Comparison of ENCODE assay signal across 24 cellular contexts in genomic region chr17:5118219-5118618, GRCh38. TPM values are rescaled to one million over a fixed set of nuclear protein-coding genes. Genes with fewer than 3 reads are reported as not detected.
"Had no signal": no experiment of that assay in that cellular context is flagged by ENCODE, and none has a peak within 500 bp of the region (broad histone marks: within the 10 kb centered on the region; RNA-seq: fewer than 3 reads in every experiment).

No MANE protein-coding gene starts in this region.

- H3K9me3 Mint-ChIP-seq: activated naive CD4-positive, alpha-beta T cell treated with anti-CD3 and anti-CD28 coated beads, Interleukin-2, amount 50 U/mL, for 24 hours; central memory CD8-positive, alpha-beta T cell; T-cell; T-helper 2 cell treated with Interferon-gamma antibody and Interleukin-4, amounts not matched to agents 5 μg/mL and 100 μg/mL, for 36 hours had no signal

- H3K4me3 ChIP-seq: adrenal gland, colonic mucosa, lung, testis, upper lobe of left lung had no signal

- H3K4me3 Mint-ChIP-seq: activated CD4-positive, alpha-beta T cell treated with anti-CD3 and anti-CD28 coated beads for 36 hours; activated naive CD4-positive, alpha-beta T cell treated with anti-CD3 and anti-CD28 coated beads, Interleukin-2, amount 50 U/mL, for 24 hours; central memory CD8-positive, alpha-beta T cell; endodermal cell; naive thymus-derived CD4-positive, alpha-beta T cell; T-cell; T-helper 2 cell treated with Interferon-gamma antibody and Interleukin-4, amounts not matched to agents 5 μg/mL and 100 μg/mL, for 36 hours; WTC11 had no signal

- H3K4me1 Mint-ChIP-seq: central memory CD8-positive, alpha-beta T cell; endodermal cell had no signal

- ATAC-seq: activated CD4-positive, alpha-beta T cell treated with anti-CD3 and anti-CD28 coated beads for 36 hours; naive thymus-derived CD4-positive, alpha-beta T cell; T-cell; WTC11 had no signal

- DNase-seq: activated CD4-positive, alpha-beta T cell treated with anti-CD3 and anti-CD28 coated beads for 36 hours; activated CD4-positive, alpha-beta T cell treated with anti-CD3 and anti-CD28 coated beads, Interleukin-2, amount 50 U/mL, for 4 hours; activated gamma-delta T cell treated with Interleukin-2 at 50 U/mL for 16 hours; adrenal gland; colonic mucosa; endodermal cell; naive thymus-derived CD4-positive, alpha-beta T cell; retina; stimulated activated CD4-positive, alpha-beta T cell treated with anti-CD3 and anti-CD28 coated beads, Interleukin-2, amount 100 ng/mL, for 48 hours; stimulated activated CD8-positive, alpha-beta memory T cell treated with anti-CD3 and anti-CD28 coated beads, Interleukin-4, amount 100 ng/mL, for 48 hours; stimulated activated naive CD4-positive, alpha-beta T cell; T-cell; testis; upper lobe of left lung had no signal

- H3K27ac Mint-ChIP-seq: activated CD4-positive, alpha-beta T cell treated with anti-CD3 and anti-CD28 coated beads for 36 hours; activated naive CD4-positive, alpha-beta T cell treated with anti-CD3 and anti-CD28 coated beads, Interleukin-2, amount 50 U/mL, for 24 hours; endodermal cell; progenitor cell of endocrine pancreas; T-cell; T-helper 2 cell treated with Interferon-gamma antibody and Interleukin-4, amounts not matched to agents 5 μg/mL and 100 μg/mL, for 36 hours; WTC11 had no signal

RNA-seq across cellular contexts. Expression of gene USP6, which starts 2.4 kb away (rescaled TPM):
- total RNA-seq: epithelial cell of proximal tubule, fibroblast of villous mesenchyme, osteoblast had no signal

RNA-seq across cellular contexts. Expression of gene ZFP3, which starts 40.0 kb away (rescaled TPM):
- total RNA-seq: astrocyte had no signal
